Comparison of ENCODE assay signal across 1 cellular context in genomic region chr10:123147635-123148413, GRCh38.
TF ChIP-seq lines count a peak whose summit lies in the region.

Gene HMX2, plus strand, starts transcription at chr10:123148136. Its CDS starts 243 bp downstream, at chr10:123148379.

TF ChIP-seq in HepG2, 621 proteins besides CTCF, POLR2A, EP300 and RAD21 (continued from another document and continues in another):
- TF ChIP-seq ARID4A (CRISPR knock-in tag; IDR thresholded peaks at IDR 0.05; ENCODE audit: borderline replicate concordance): peak; percentile 34; the same call in 1 of the 2 replicates
- peak; percentile 82 for TF ChIP-seq TFDP2 (CRISPR knock-in tag; IDR thresholded peaks at IDR 0.05)
- no peak for TF ChIP-seq FOXA3 (CRISPR knock-in tag; IDR thresholded peaks at IDR 0.05)
- TF ChIP-seq BORCS8-MEF2B (CRISPR knock-in tag; IDR thresholded peaks at IDR 0.05): no peak
- TF ChIP-seq ARNTL (CRISPR knock-in tag; IDR thresholded peaks at IDR 0.05): no peak
- TF ChIP-seq HES4 (CRISPR knock-in tag; IDR thresholded peaks at IDR 0.05; ENCODE audit: borderline replicate concordance): peak; percentile 19; the same call in 1 of the 2 replicates
- no peak for TF ChIP-seq THAP7 (CRISPR knock-in tag; IDR thresholded peaks at IDR 0.05)
- TF ChIP-seq ZNF530 (CRISPR knock-in tag; IDR thresholded peaks at IDR 0.05; ENCODE audit: low read depth): no peak
- TF ChIP-seq ATF5 (CRISPR knock-in tag; IDR thresholded peaks at IDR 0.05; ENCODE audit: low read depth): no peak
- peak; percentile 35; the same call in 1 of the 2 replicates for TF ChIP-seq ZNF776 (CRISPR knock-in tag; IDR thresholded peaks at IDR 0.05)
- TF ChIP-seq IKZF4 (CRISPR knock-in tag; IDR thresholded peaks at IDR 0.05; ENCODE audit: borderline replicate concordance, low read depth, not compliant biosample characterization): no peak
- no peak for TF ChIP-seq ZNF547 (CRISPR knock-in tag; IDR thresholded peaks at IDR 0.05)
- TF ChIP-seq ZBTB42 (CRISPR knock-in tag; IDR thresholded peaks at IDR 0.05): no peak
- TF ChIP-seq ZNF746 (CRISPR knock-in tag; IDR thresholded peaks at IDR 0.05): no peak
- TF ChIP-seq IRF9 (CRISPR knock-in tag; IDR thresholded peaks at IDR 0.05; ENCODE audit: borderline replicate concordance): no peak
- TF ChIP-seq ZNF292 (CRISPR knock-in tag; IDR thresholded peaks at IDR 0.05; ENCODE audit: borderline replicate concordance, low read depth): no peak
- TF ChIP-seq ZNF709 (CRISPR knock-in tag; IDR thresholded peaks at IDR 0.05): no peak
- peak; percentile 44; the same call in 1 of the 3 replicates for TF ChIP-seq MXI1 (IDR thresholded peaks at IDR 0.05; ENCODE audit: borderline replicate concordance, low read depth, low read length)
- TF ChIP-seq MYPOP (CRISPR knock-in tag; IDR thresholded peaks at IDR 0.05): peak; percentile 47; the same call in 1 of the 2 replicates
- TF ChIP-seq ZFX (CRISPR knock-in tag; IDR thresholded peaks at IDR 0.05; ENCODE audit: low read depth): no peak
- TF ChIP-seq E2F5 (CRISPR knock-in tag; conservative IDR thresholded peaks at IDR 0.05): peak; percentile 85
- TF ChIP-seq RAD51 (IDR thresholded peaks at IDR 0.05; ENCODE audit: borderline replicate concordance): no peak
- no peak for TF ChIP-seq ZNF343 (CRISPR knock-in tag; IDR thresholded peaks at IDR 0.05)
- no peak for TF ChIP-seq NCOA2 (CRISPR knock-in tag; IDR thresholded peaks at IDR 0.05)
- TF ChIP-seq HNRNPH1 (optimal IDR thresholded peaks at IDR 0.05; ENCODE audit: low read depth, low read length): no peak
- peak; percentile 70 for TF ChIP-seq MAX (IDR thresholded peaks at IDR 0.05)
- no peak for TF ChIP-seq ELF3 (CRISPR knock-in tag; IDR thresholded peaks at IDR 0.05)
- TF ChIP-seq HDAC1 (CRISPR knock-in tag; IDR thresholded peaks at IDR 0.05): peak; percentile 43; the same call in 1 of the 2 replicates
- TF ChIP-seq ZNF513 (CRISPR knock-in tag; conservative IDR thresholded peaks at IDR 0.05): no peak
- no peak for TF ChIP-seq E2F2 (CRISPR knock-in tag; IDR thresholded peaks at IDR 0.05; ENCODE audit: borderline replicate concordance)
- peak; percentile 13; the same call in 1 of the 2 replicates for TF ChIP-seq UBTF (CRISPR knock-in tag; IDR thresholded peaks at IDR 0.05)
- peak; percentile 30 for TF ChIP-seq RBM39 (IDR thresholded peaks at IDR 0.05; ENCODE audit: low read depth, low read length, poor library complexity, severe bottlenecking)
- no peak for TF ChIP-seq ZBTB46 (CRISPR knock-in tag; IDR thresholded peaks at IDR 0.05; ENCODE audit: borderline replicate concordance)
- TF ChIP-seq BHLHE40 (IDR thresholded peaks at IDR 0.05; ENCODE audit: low read length): no peak
